ENCODE assay signal across 14 cellular contexts in genomic region chr1:232943679-232944252, GRCh38. TPM values are rescaled to one million over a fixed set of nuclear protein-coding genes. Genes with fewer than 3 reads are reported as not detected.
DNase-seq lines count a peak whose midpoint lies in the region; ATAC-seq and TF ChIP-seq lines count a peak whose summit lies in the region.
"Had no signal": no experiment of that assay in that cellular context is flagged by ENCODE, and none has a peak within 500 bp of the region (broad histone marks: within the 10 kb centered on the region; RNA-seq: fewer than 3 reads in every experiment).

No MANE protein-coding gene starts in this region.

- POLR2A ChIA-PET in HEK293 (lab: Yijun Ruan, JAX) = no interaction called here

- CTCF ChIA-PET in HEK293 (lab: Yijun Ruan, JAX) = interaction anchor here (0.6 to 1.8 kb wide), 3 partner anchors 13 to 204 kb away, joined by 3 to 5 read pairs (median 3); no protein-coding TSS in a partner anchor

- H2BK5ac ChIP-seq in mesendoderm (ENCODE audit: low read length) = no peak overlapping the region

- H3K79me1 ChIP-seq in mesendoderm (ENCODE audit: low read length) = no peaks in the 10 kb centered on the region

- H3K27ac ChIP-seq in HEK293 (ENCODE audit: extremely low read depth, low read depth, low read length) (no peak overlapping the region), mesendoderm (ENCODE audit: low read depth, low read length) (no peak overlapping the region)
- H3K27ac ChIP-seq: tibial nerve had no signal

- H3K79me2 ChIP-seq in mesendoderm (ENCODE audit: control insufficient read depth, insufficient read depth, low read length) = no peaks in the 10 kb centered on the region

- H3K4me2 ChIP-seq in mesendoderm (ENCODE audit: low read length) = no peak overlapping the region

- DNase-seq in activated CD4-positive, CD25-positive, alpha-beta regulatory T cell (lab: John Stamatoyannopoulos, UW) = no peak
- peak; percentile 31 for DNase-seq in activated CD4-positive, alpha-beta T cell treated with anti-CD3 and anti-CD28 coated beads for 48 hours
- peak; percentile 36 for DNase-seq in stimulated activated CD4-positive, alpha-beta T cell treated with anti-CD3 and anti-CD28 coated beads, Interleukin-2, amount 100 ng/mL, for 4 hours (ENCODE audit: low read depth)
- DNase-seq in mesendoderm (no peak), UCSD-AML1 (lab: John Stamatoyannopoulos, UW; ENCODE audit: unreplicated experiment) (no peak)
- DNase-seq: anterior cingulate cortex, mammary epithelial cell, NCI-H526 had no signal

- no peak overlapping the region for H3K56ac ChIP-seq in mesendoderm (ENCODE audit: low read length)

- ATAC-seq in activated CD4-positive, CD25-positive, alpha-beta regulatory T cell treated with anti-CD3 and anti-CD28 coated beads, Interleukin-2, amount 50 U/mL, for 24 hours = peak; percentile 60 to 61
- ATAC-seq in GM19035 (IDR thresholded peaks at IDR 0.05; ENCODE audit: unreplicated experiment) = no peak
- ATAC-seq: HCT116, T-cell had no signal

- H2BK120ac ChIP-seq in mesendoderm (ENCODE audit: low read depth, low read length) = no peak overlapping the region

- no CpG with 5 or more reads among the region's 9 CpGs for WGBS in mesendoderm (ENCODE audit: extremely low coverage, insufficient coverage, low lambda C conversion rate)

- H3K4me1 ChIP-seq in HEK293 (ENCODE audit: control insufficient read depth, insufficient read depth, low read length) = no peaks in the 10 kb centered on the region
- no peaks in the 10 kb centered on the region for H3K4me1 ChIP-seq in mesendoderm (ENCODE audit: control insufficient read depth, low read depth, low read length)
- H3K4me1 ChIP-seq: tibial nerve had no signal

- no peak overlapping the region for H4K8ac ChIP-seq in mesendoderm (ENCODE audit: low read depth, low read length)

- no peak overlapping the region for H3K4ac ChIP-seq in mesendoderm (ENCODE audit: low read depth, low read length)

- no peaks in the 10 kb centered on the region for H3K27me3 ChIP-seq in mesendoderm (ENCODE audit: insufficient read depth, low read length, poor library complexity)

- no peak overlapping the region for H3K18ac ChIP-seq in mesendoderm (ENCODE audit: low read length)

- no peaks in the 10 kb centered on the region for H3K9me3 ChIP-seq in HEK293 (ENCODE audit: control insufficient read depth, insufficient read depth, low read depth, low read length)

- TF ChIP-seq CTCF in HEK293 (tag by site-specific recombination; IDR thresholded peaks at IDR 0.05) = no peak

- H3K36me3 ChIP-seq in HEK293 (ENCODE audit: control insufficient read depth in 2 of 2, insufficient read depth in 1 of 2, low read length in 2 of 2) = no peaks in the 10 kb centered on the region
- H3K36me3 ChIP-seq in mesendoderm (ENCODE audit: control insufficient read depth, insufficient read depth, low read length) = no peaks in the 10 kb centered on the region
- H3K36me3 ChIP-seq: tibial nerve had no signal

- H3K4me3 ChIP-seq in HEK293 (ENCODE audit: low read depth, low read length) (no peak overlapping the region), mesendoderm (ENCODE audit: low read length) (no peak overlapping the region)
- H3K4me3 ChIP-seq: tibial nerve had no signal

- no peak overlapping the region for H3K9ac ChIP-seq in mesendoderm (ENCODE audit: low read length)

- no peak overlapping the region for H2AK5ac ChIP-seq in mesendoderm (ENCODE audit: low read length)

- H3K23ac ChIP-seq in mesendoderm (ENCODE audit: low read length) = no peak overlapping the region

- H4K5ac ChIP-seq in mesendoderm (ENCODE audit: low read length) = no peak overlapping the region

- no peak overlapping the region for H2BK15ac ChIP-seq in mesendoderm (replicated peaks; ENCODE audit: low read depth)

TF ChIP-seq in HEK293, 187 proteins besides CTCF, POLR2A, EP300 and RAD21:
- TF ChIP-seq ZFHX2 (tag by site-specific recombination; conservative IDR thresholded peaks at IDR 0.05) (peak; percentile 52), ZNF580 (tag by site-specific recombination; IDR thresholded peaks at IDR 0.05) (no peak), ZNF48 (tag by site-specific recombination; IDR thresholded peaks at IDR 0.05) (no peak), ZSCAN4 (tag by site-specific recombination; IDR thresholded peaks at IDR 0.05) (no peak), EGR2 (tag by site-specific recombination; IDR thresholded peaks at IDR 0.05; ENCODE audit: low read depth) (peak; percentile 57; the same call in 1 of the 2 replicates)

RNA-seq across cellular contexts. Expression of gene NTPCR, which starts 6.6 kb away (rescaled TPM):
- polyA plus RNA-seq in mesendoderm (2013, experiment 1 of 2) = 56.5 TPM
- 53.2 TPM for polyA plus RNA-seq in mesendoderm (2013, experiment 2 of 2)

Comparison
In these comparisons a context has a peak if more than half of its experiments do, and no peak if none do; other contexts are left out.
1. DNase-seq: peak in activated CD4-positive, alpha-beta T cell treated with anti-CD3 and anti-CD28 coated beads for 48 hours (single experiment) and stimulated activated CD4-positive, alpha-beta T cell treated with anti-CD3 and anti-CD28 coated beads, Interleukin-2, amount 100 ng/mL, for 4 hours (single experiment); none in activated CD4-positive, CD25-positive, alpha-beta regulatory T cell (0 of 4), mesendoderm (single experiment) and UCSD-AML1 (single experiment).